In the genomic region with DNA sequence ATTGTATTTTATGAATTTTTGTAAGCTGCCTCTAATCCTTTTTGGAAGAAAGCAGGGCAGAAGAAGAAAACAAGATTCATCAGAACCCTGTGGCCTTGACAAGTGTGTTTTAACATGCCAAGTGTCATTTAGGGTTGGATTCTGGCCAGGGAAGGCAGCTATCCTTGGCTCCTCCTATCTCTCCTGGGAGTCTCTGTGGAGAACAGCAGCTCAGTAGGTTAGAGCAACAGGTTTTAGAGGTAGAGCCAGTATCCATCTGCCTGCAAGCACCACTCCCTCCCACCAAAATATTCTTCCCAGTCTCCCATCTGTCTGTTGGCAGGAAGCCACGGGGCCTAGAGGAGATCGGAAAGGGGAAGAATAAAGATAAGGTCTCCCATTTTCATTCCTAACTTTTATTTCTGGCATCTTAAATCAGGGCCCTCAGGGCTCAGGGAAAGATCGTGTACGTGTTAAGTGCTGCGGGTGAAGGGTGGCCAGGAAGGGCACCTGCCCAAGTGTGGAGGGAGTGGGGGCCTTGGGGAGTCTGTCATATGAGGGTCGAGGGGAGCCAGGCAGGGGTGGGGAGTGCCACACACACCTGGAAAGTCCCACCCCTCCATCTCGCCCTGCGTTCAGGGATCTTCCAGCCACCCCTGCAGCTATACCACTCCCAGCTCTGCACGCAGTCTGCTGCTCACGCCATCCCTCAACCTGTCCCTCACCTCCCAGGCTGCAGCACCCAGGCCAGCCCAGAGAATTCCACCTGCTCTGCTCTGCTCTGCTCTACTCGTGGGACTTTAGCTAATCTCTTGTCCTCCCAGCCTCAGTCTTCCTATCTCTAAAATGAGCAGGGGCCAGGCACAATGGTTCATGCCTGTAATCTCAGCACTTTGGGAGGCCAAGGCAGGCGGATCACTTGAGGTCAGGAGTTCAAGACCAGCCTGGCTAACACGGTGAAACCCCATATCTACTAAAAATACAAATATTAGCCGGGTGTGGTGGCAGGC, we compare ENCODE assay signal across 10 cellular contexts. TPM values are rescaled to one million over a fixed set of nuclear protein-coding genes. Genes with fewer than 3 reads are reported as not detected.
DNase-seq lines count a peak whose midpoint lies in the region; ATAC-seq and TF ChIP-seq lines count a peak whose summit lies in the region.
"Had no signal": no experiment of that assay in that cellular context is flagged by ENCODE, and none has a peak within 500 bp of the region (broad histone marks: within the 10 kb centered on the region; RNA-seq: fewer than 3 reads in every experiment).

No MANE protein-coding gene starts in this region.

- H3K27ac ChIP-seq in WERI-Rb-1 (peak overlapping the region; percentile 27; the same call in 1 of the 2 replicates), hepatocyte (peak overlapping the region; percentile 26), thymus (ENCODE audit: low read depth) (peak overlapping the region; percentile 6)

- H3K79me2 ChIP-seq in hepatocyte, result peaks cover 9% of the 10 kb centered on the region

- H3K4me1 ChIP-seq in hepatocyte (ENCODE audit: insufficient read depth), result peaks cover 14% of the 10 kb centered on the region
- H3K4me1 ChIP-seq in thymus (ENCODE audit: control insufficient read depth, insufficient read depth, low read length), result no peaks in the 10 kb centered on the region

- DNase-seq in NCI-H1092 treated with DMSO at 0.1 percent for 48 hours (lab: John Stamatoyannopoulos, UW), result peak; percentile 74
- no peak for DNase-seq in WERI-Rb-1
- peak; percentile 33 for DNase-seq in hepatocyte (ENCODE audit: low spot score)
- DNase-seq in T-helper 2 cell treated with Interferon-gamma antibody and Interleukin-4, amounts not matched to agents 5 μg/mL and 100 μg/mL, for 36 hours (ENCODE audit: low spot score), result no peak
- no peak for DNase-seq in foreskin melanocyte
- no peak for DNase-seq in glomerular visceral epithelial cell (ENCODE audit: extremely low spot score)
- DNase-seq: activated B cell treated with CpG ODN at 0.5 μM for 24 hours had no signal

- H3K4me3 Mint-ChIP-seq in T-helper 2 cell treated with Interferon-gamma antibody and Interleukin-4, amounts not matched to agents 5 μg/mL and 100 μg/mL, for 36 hours, result no peak overlapping the region
- H3K4me3 Mint-ChIP-seq: activated B cell treated with CpG ODN at 0.5 μM for 24 hours had no signal

- H3K4me3 ChIP-seq in WERI-Rb-1 (ENCODE audit: low read depth, low read length) (no peak overlapping the region), hepatocyte (no peak overlapping the region), thymus (ENCODE audit: low read length) (no peak overlapping the region)

- ATAC-seq in HG03565 (IDR thresholded peaks at IDR 0.05; ENCODE audit: unreplicated experiment), result no peak

- H3K9me3 Mint-ChIP-seq in T-helper 2 cell treated with Interferon-gamma antibody and Interleukin-4, amounts not matched to agents 5 μg/mL and 100 μg/mL, for 36 hours, result no peaks in the 10 kb centered on the region
- H3K9me3 Mint-ChIP-seq: activated B cell treated with CpG ODN at 0.5 μM for 24 hours had no signal

- 48% methylated on average over 12 of the region's 14 CpGs for WGBS in hepatocyte (ENCODE audit: low lambda C conversion rate, missing lambda C conversion rate)
- 90% methylated on average over 14 of the region's 14 CpGs for WGBS in thymus

- H3K27ac Mint-ChIP-seq in T-helper 2 cell treated with Interferon-gamma antibody and Interleukin-4, amounts not matched to agents 5 μg/mL and 100 μg/mL, for 36 hours, result no peak overlapping the region
- H3K27ac Mint-ChIP-seq: activated B cell treated with CpG ODN at 0.5 μM for 24 hours had no signal

- H4K20me1 ChIP-seq in hepatocyte (ENCODE audit: insufficient read depth, poor library complexity, severe bottlenecking), result peaks cover 28% of the 10 kb centered on the region

- TF ChIP-seq CTCF in WERI-Rb-1 (IDR thresholded peaks at IDR 0.05; ENCODE audit: low read depth, low read length) (no peak), hepatocyte (IDR thresholded peaks at IDR 0.05; ENCODE audit: poor library complexity) (no peak)

- H3K9me2 ChIP-seq in hepatocyte (replicated peaks; ENCODE audit: insufficient read depth), result no peaks in the 10 kb centered on the region

- H3K27me3 ChIP-seq in WERI-Rb-1 (ENCODE audit: insufficient read depth, low read depth, severe bottlenecking) (no peaks in the 10 kb centered on the region), hepatocyte (no peaks in the 10 kb centered on the region), thymus (ENCODE audit: control insufficient read depth, insufficient read depth) (no peaks in the 10 kb centered on the region)

- no peaks in the 10 kb centered on the region for H3K36me3 Mint-ChIP-seq in T-helper 2 cell treated with Interferon-gamma antibody and Interleukin-4, amounts not matched to agents 5 μg/mL and 100 μg/mL, for 36 hours (ENCODE audit: low read depth)

- peak overlapping the region; percentile 34 for H3K4me2 ChIP-seq in hepatocyte

- H2AFZ ChIP-seq in hepatocyte, result no peak overlapping the region

- no peaks in the 10 kb centered on the region for H3K9me3 ChIP-seq in WERI-Rb-1 (ENCODE audit: severe bottlenecking)
- H3K9me3 ChIP-seq in hepatocyte (ENCODE audit: low read depth), result no peaks in the 10 kb centered on the region
- no peaks in the 10 kb centered on the region for H3K9me3 ChIP-seq in thymus (ENCODE audit: control insufficient read depth)

- H3K4me1 Mint-ChIP-seq in T-helper 2 cell treated with Interferon-gamma antibody and Interleukin-4, amounts not matched to agents 5 μg/mL and 100 μg/mL, for 36 hours (ENCODE audit: low read depth), result no peaks in the 10 kb centered on the region

- peaks cover 3% of the 10 kb centered on the region; the same call in 1 of the 2 replicates for H3K36me3 ChIP-seq in WERI-Rb-1
- no peaks in the 10 kb centered on the region for H3K36me3 ChIP-seq in hepatocyte (replicated peaks; ENCODE audit: insufficient read depth, low read depth)
- H3K36me3 ChIP-seq in thymus (ENCODE audit: control insufficient read depth, insufficient read depth), result no peaks in the 10 kb centered on the region

- H3K27me3 Mint-ChIP-seq in T-helper 2 cell treated with Interferon-gamma antibody and Interleukin-4, amounts not matched to agents 5 μg/mL and 100 μg/mL, for 36 hours (ENCODE audit: low read depth), result peaks cover 2% of the 10 kb centered on the region

RNA-seq across cellular contexts. Expression of gene CPSF4L, which starts 17.1 kb away (rescaled TPM):
- not detected in 2 replicates for total RNA-seq in hepatocyte
- polyA plus RNA-seq in hepatocyte, result 0.34 TPM in 1 of 2 replicates, not detected in the other
- not detected for polyA plus RNA-seq in thymus
- total RNA-seq: activated B cell treated with CpG ODN at 0.5 μM for 24 hours, dermis microvascular lymphatic vessel endothelial cell had no signal

RNA-seq across cellular contexts. Expression of gene CDC42EP4, which starts 33.0 kb away (rescaled TPM):
- total RNA-seq in hepatocyte, result 61.2 and 62.4 TPM in 2 replicates
- 74.5 and 82.7 TPM in 2 replicates for polyA plus RNA-seq in hepatocyte
- 30.9 TPM for polyA plus RNA-seq in thymus

Comparison
In these comparisons a context has a peak if more than half of its experiments do, and no peak if none do; other contexts are left out.
1. DNase-seq: peak in NCI-H1092 treated with DMSO at 0.1 percent for 48 hours (single experiment) and hepatocyte (single experiment); none in WERI-Rb-1 (single experiment), T-helper 2 cell treated with Interferon-gamma antibody and Interleukin-4, amounts not matched to agents 5 μg/mL and 100 μg/mL, for 36 hours (single experiment), foreskin melanocyte (single experiment) and glomerular visceral epithelial cell (single experiment).
2. Peak in every context shown above with its lines, with median percentiles within 50 percentile points of each other: H3K27ac ChIP-seq.